In genomic region chr1:160285506-160285905, GRCh38 we compare ENCODE assay signal across 8 cellular contexts. TPM values are rescaled to one million over a fixed set of nuclear protein-coding genes. Genes with fewer than 3 reads are reported as not detected.
A peak's percentile ranks its signal among the peaks of the same experiment; 100 is the strongest.
DNase-seq lines count a peak whose midpoint lies in the region; ATAC-seq, FAIRE-seq and TF ChIP-seq lines count a peak whose summit lies in the region.

No MANE protein-coding gene starts in this region.

- H3K9me3 ChIP-seq in HAP-1 (no peaks in the 10 kb centered on the region), SU-DHL-6 (ENCODE audit: insufficient read depth, low read length) (no peaks in the 10 kb centered on the region)

- H3K27me3 ChIP-seq in HAP-1 (ENCODE audit: low read depth) (no peaks in the 10 kb centered on the region), SU-DHL-6 (ENCODE audit: low read length) (no peaks in the 10 kb centered on the region)

- in situ Hi-C loops in HAP-1 (cut with MboI; ENCODE audit: low sequenced_read_pairs): no loop called here

- peaks cover 8% of the 10 kb centered on the region; the same call in 1 of the 2 replicates for H3F3A ChIP-seq in SU-DHL-6 (ENCODE audit: insufficient read depth)

- no peaks in the 10 kb centered on the region for H3K9me2 ChIP-seq in SU-DHL-6 (replicated peaks; ENCODE audit: insufficient read depth, low read length)

- H2AFZ ChIP-seq in SU-DHL-6 (ENCODE audit: low read depth, low read length, severe bottlenecking): peak overlapping the region; percentile 76

- no peak overlapping the region for H3K27ac ChIP-seq in SU-DHL-6 (ENCODE audit: low read depth, low read length)

- H4K20me1 ChIP-seq in SU-DHL-6 (ENCODE audit: low read depth, low read length): no peaks in the 10 kb centered on the region

- H3K79me2 ChIP-seq in SU-DHL-6 (ENCODE audit: insufficient read depth, low read length): peaks cover 6% of the 10 kb centered on the region; the same call in 1 of the 2 replicates

- peak overlapping the region; percentile 88 for H3K4me2 ChIP-seq in SU-DHL-6 (ENCODE audit: low read depth, low read length, poor library complexity, severe bottlenecking)

- H3K9ac ChIP-seq in SU-DHL-6 (ENCODE audit: low read length): no peak overlapping the region

- FAIRE-seq in GM12892 (lab: Jason Lieb, UNC): no peak

- ATAC-seq in GM18505 (IDR thresholded peaks at IDR 0.05; ENCODE audit: unreplicated experiment): no peak

- TF ChIP-seq CTCF in SU-DHL-6 (IDR thresholded peaks at IDR 0.05; ENCODE audit: insufficient read depth, low read length, poor library complexity, severe bottlenecking) (no peak), fibroblast of pulmonary artery (IDR thresholded peaks at IDR 0.05; ENCODE audit: low read length, missing control alignments) (no peak)

- H3K36me3 ChIP-seq in HAP-1 (replicated peaks): peaks cover 34% of the 10 kb centered on the region
- peaks cover 10% of the 10 kb centered on the region; the same call in 1 of the 2 replicates for H3K36me3 ChIP-seq in SU-DHL-6 (ENCODE audit: low read length)

- TF ChIP-seq POLR2A in GM18505 (IDR thresholded peaks at IDR 0.05; ENCODE audit: borderline replicate concordance, extremely low read depth, insufficient read depth, insufficient read length): no peak
- no peak for TF ChIP-seq POLR2A in GM12892 (IDR thresholded peaks at IDR 0.05; ENCODE audit: low read depth, low read length)

- DNase-seq in HAP-1 (ENCODE audit: low spot score in 2 of 2): no peak
- DNase-seq in fibroblast of pulmonary artery (ENCODE audit: low read depth): no peak
- no peak for DNase-seq in skeletal muscle cell (ENCODE audit: low read depth)
- DNase-seq in NCI-H774 (lab: John Stamatoyannopoulos, UW): no peak
- DNase-seq in stimulated activated CD8-positive, alpha-beta memory T cell treated with anti-CD3 and anti-CD28 coated beads, Interleukin-4, amount 100 ng/mL, for 48 hours: no peak
- DNase-seq in GM12892 (ENCODE audit: insufficient read length): no peak

- H3K4me3 ChIP-seq in HAP-1 (peak overlapping the region; percentile 76), SU-DHL-6 (ENCODE audit: insufficient read depth, low read length, poor library complexity, severe bottlenecking) (peak overlapping the region; percentile 88), fibroblast of pulmonary artery (replicated peaks; ENCODE audit: low read depth, low read length) (peak overlapping the region; percentile 93), skeletal muscle cell (ENCODE audit: low read depth, low read length) (peak overlapping the region; percentile 90)

- peaks cover 3% of the 10 kb centered on the region for H3K4me1 ChIP-seq in HAP-1

RNA-seq across cellular contexts. Expression of gene PEX19, which starts 0.6 kb away (rescaled TPM):
- 35.2 TPM for polyA plus RNA-seq in GM12892 (2012; ENCODE audit: missing spikeins)

RNA-seq across cellular contexts. Expression of gene DCAF8, which starts 23.2 kb away (rescaled TPM):
- 74.6 TPM for polyA plus RNA-seq in GM12892 (2012; ENCODE audit: missing spikeins)

RNA-seq across cellular contexts. Expression of gene COPA, which starts 57.5 kb away (rescaled TPM):
- 81.7 TPM for polyA plus RNA-seq in GM12892 (2012; ENCODE audit: missing spikeins)

RNA-seq across cellular contexts. Expression of gene NCSTN, which starts 57.7 kb away (rescaled TPM):
- 46.0 TPM for polyA plus RNA-seq in GM12892 (2012; ENCODE audit: missing spikeins)
